12 cellular contexts compared by ENCODE assay signal in the genomic region with DNA sequence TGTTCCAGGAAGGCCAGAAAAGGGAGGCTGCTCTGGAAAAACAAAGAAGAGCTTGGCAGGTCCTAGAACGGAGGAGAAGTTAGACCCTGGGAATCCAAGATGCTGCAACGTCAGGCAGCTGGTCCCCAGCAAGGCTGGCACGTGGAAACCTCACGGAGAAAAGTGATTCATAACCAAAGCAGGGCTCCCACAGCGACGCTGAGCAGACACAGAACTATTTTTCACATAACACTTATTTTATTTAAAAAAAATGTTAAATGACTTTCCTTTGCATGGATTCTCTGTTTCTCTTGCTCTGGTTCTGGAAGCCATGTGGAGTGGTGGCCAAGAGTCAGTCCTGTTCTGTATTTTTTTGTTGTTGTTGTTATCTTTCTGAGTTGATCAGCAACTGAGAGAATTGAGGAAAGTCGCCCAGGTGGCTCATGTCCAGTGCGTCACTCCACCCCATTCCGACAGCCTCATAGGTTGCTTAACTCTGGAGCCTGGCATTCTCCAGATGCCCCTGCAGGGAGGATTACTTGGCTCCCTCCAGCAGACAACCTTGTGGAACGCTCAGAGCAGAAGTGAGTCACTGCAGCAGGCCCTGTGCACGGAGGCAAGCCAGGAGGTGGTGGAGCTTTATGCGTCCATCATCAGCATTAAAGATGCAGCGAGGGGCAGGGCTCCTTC.
DNase-seq lines count a peak whose midpoint lies in the region; TF ChIP-seq lines count a peak whose summit lies in the region.
"Had no signal": no experiment of that assay in that cellular context is flagged by ENCODE, and none has a peak within 500 bp of the region (broad histone marks: within the 10 kb centered on the region; RNA-seq: fewer than 3 reads in every experiment).

No MANE protein-coding gene starts in this region.

- no peak for TF ChIP-seq CTCF in AG04449 (IDR thresholded peaks at IDR 0.05; ENCODE audit: insufficient read depth, low read length, missing control alignments)
- TF ChIP-seq CTCF in chondrocyte (IDR thresholded peaks at IDR 0.05) = no peak

- no peak overlapping the region for H3K4me3 Mint-ChIP-seq in chondrocyte (ENCODE audit: unreplicated experiment)
- H3K4me3 Mint-ChIP-seq: activated CD8-positive, alpha-beta memory T cell treated with anti-CD3 and anti-CD28 coated beads, Interleukin-2, amount 10 ng/mL, durations not matched to agents 7 days and 5 days had no signal

- H3K36me3 Mint-ChIP-seq in chondrocyte (ENCODE audit: low read depth) = no peaks in the 10 kb centered on the region
- H3K36me3 Mint-ChIP-seq: activated CD8-positive, alpha-beta memory T cell treated with anti-CD3 and anti-CD28 coated beads, Interleukin-2, amount 10 ng/mL, durations not matched to agents 7 days and 5 days had no signal

- CTCF ChIA-PET in AG04449 (lab: Yijun Ruan, JAX) = interaction anchor here (1.2 to 1.5 kb wide), 2 partner anchors 10 to 487 kb away, joined by 3 to 4 read pairs; no protein-coding TSS in a partner anchor

- POLR2A ChIA-PET in AG04449 (lab: Yijun Ruan, JAX) = no interaction called here

- H3K4me1 Mint-ChIP-seq in chondrocyte (ENCODE audit: low read depth) = peaks cover 8% of the 10 kb centered on the region

- H3K9me3 Mint-ChIP-seq in chondrocyte (ENCODE audit: low read depth) = no peaks in the 10 kb centered on the region

- no peak overlapping the region for H3K4me3 ChIP-seq in AG04449 (ENCODE audit: low read depth, low read length)

- peak; percentile 69 for DNase-seq in AG04449 (ENCODE audit: low read depth, low spot score)
- peak; percentile 59 for DNase-seq in HT-29 (ENCODE audit: low spot score)
- DNase-seq in chondrocyte (ENCODE audit: low spot score) = no peak
- DNase-seq in mucosa of gallbladder (ENCODE audit: low spot score) = peak; percentile 89
- no peak for DNase-seq in GOT3 (lab: John Stamatoyannopoulos, UW)
- DNase-seq in dermis blood vessel endothelial cell = no peak
- DNase-seq in DMS153 (lab: John Stamatoyannopoulos, UW) = no peak
- DNase-seq in stimulated activated CD4-positive, alpha-beta T cell treated with anti-CD3 and anti-CD28 coated beads, Interleukin-1b, Interleukin-23, amount 100 ng/mL, for 48 hours = no peak
- DNase-seq: activated CD8-positive, alpha-beta memory T cell treated with anti-CD3 and anti-CD28 coated beads, Interleukin-2, amount 10 ng/mL, durations not matched to agents 7 days and 5 days; Calu3; cerebellar nuclear complex; H7 had no signal

- H3K27ac Mint-ChIP-seq in chondrocyte (ENCODE audit: unreplicated experiment) = peak overlapping the region; percentile 86
- H3K27ac Mint-ChIP-seq: activated CD8-positive, alpha-beta memory T cell treated with anti-CD3 and anti-CD28 coated beads, Interleukin-2, amount 10 ng/mL, durations not matched to agents 7 days and 5 days had no signal

- H3K27me3 Mint-ChIP-seq in chondrocyte (ENCODE audit: low read depth) = peaks cover 4% of the 10 kb centered on the region
- H3K27me3 Mint-ChIP-seq: activated CD8-positive, alpha-beta memory T cell treated with anti-CD3 and anti-CD28 coated beads, Interleukin-2, amount 10 ng/mL, durations not matched to agents 7 days and 5 days had no signal

Comparison
In these comparisons a context has a peak if more than half of its experiments do, and no peak if none do; other contexts are left out.
1. DNase-seq: peak in AG04449 (single experiment), HT-29 (single experiment) and mucosa of gallbladder (single experiment); none in chondrocyte (single experiment), GOT3 (single experiment), dermis blood vessel endothelial cell (single experiment), DMS153 (single experiment) and stimulated activated CD4-positive, alpha-beta T cell treated with anti-CD3 and anti-CD28 coated beads, Interleukin-1b, Interleukin-23, amount 100 ng/mL, for 48 hours (single experiment).